15 cellular contexts compared by ENCODE assay signal in genomic region chr1:178932552-178932906, GRCh38.
DNase-seq lines count a peak whose midpoint lies in the region; ATAC-seq and TF ChIP-seq lines count a peak whose summit lies in the region.
"Had no signal": no experiment of that assay in that cellular context is flagged by ENCODE, and none has a peak within 500 bp of the region (broad histone marks: within the 10 kb centered on the region; RNA-seq: fewer than 3 reads in every experiment).

No MANE protein-coding gene starts in this region.

- H3K9ac ChIP-seq in rectal smooth muscle tissue (ENCODE audit: low read length), result no peak overlapping the region

- H3K4me1 ChIP-seq in heart left ventricle (peaks cover 0 to 62% (median 33%) of the 10 kb centered on the region in 12 donors), hepatocyte (ENCODE audit: insufficient read depth) (peaks cover 8% of the 10 kb centered on the region), rectal smooth muscle tissue (ENCODE audit: control insufficient read depth, insufficient read depth, low read length) (peaks cover 68% of the 10 kb centered on the region), vagina (peaks cover 40% of the 10 kb centered on the region), HAP-1 (peaks cover 13% of the 10 kb centered on the region)

- TF ChIP-seq CTCF in heart left ventricle (IDR thresholded peaks at IDR 0.05), result no peak
- no peak for TF ChIP-seq CTCF in hepatocyte (IDR thresholded peaks at IDR 0.05; ENCODE audit: poor library complexity)
- no peak for TF ChIP-seq CTCF in vagina (IDR thresholded peaks at IDR 0.05)

- DNase-seq in heart left ventricle, result no peak
- DNase-seq in Right ventricle myocardium inferior (ENCODE audit: missing footprints), result no peak
- DNase-seq in hepatocyte (ENCODE audit: low spot score), result no peak
- no peak for DNase-seq in vagina (ENCODE audit: extremely low spot score in 2 of 2)
- DNase-seq in AG08396 (ENCODE audit: low spot score), result no peak
- DNase-seq in medulla oblongata (ENCODE audit: extremely low spot score), result no peak
- no peak for DNase-seq in HAP-1 (ENCODE audit: low spot score in 2 of 2)
- DNase-seq: activated CD8-positive, alpha-beta T cell treated with anti-CD3 and anti-CD28 coated beads for 36 hours; activated effector memory CD4-positive, alpha-beta T cell treated with Interleukin-2 at 50 U/mL for 16 hours; NCI-H1694; NCI-H524 treated with DMSO at 0.1 percent for 48 hours; PC-3; stimulated activated naive CD4-positive, alpha-beta T cell treated with Interleukin-2 at 50 U/mL for 16 hours had no signal

- H3K27ac ChIP-seq in heart left ventricle (peak overlapping the region in 11 of 12 donors; percentile 62 to 92 (median 82)), hepatocyte (peak overlapping the region; percentile 78), rectal smooth muscle tissue (ENCODE audit: low read depth, low read length) (peak overlapping the region; percentile 90), vagina (peak overlapping the region; percentile 74)

- H3K4me3 ChIP-seq in heart left ventricle (no peak overlapping the region), hepatocyte (no peak overlapping the region), rectal smooth muscle tissue (ENCODE audit: low read length) (no peak overlapping the region), vagina (no peak overlapping the region), HAP-1 (no peak overlapping the region)
- H3K4me3 ChIP-seq: skin epidermis had no signal

- no peaks in the 10 kb centered on the region for H3K27me3 ChIP-seq in heart left ventricle
- H3K27me3 ChIP-seq in hepatocyte, result no peaks in the 10 kb centered on the region
- no peaks in the 10 kb centered on the region for H3K27me3 ChIP-seq in rectal smooth muscle tissue (ENCODE audit: control insufficient read depth, insufficient read depth, low read length)
- H3K27me3 ChIP-seq in vagina, result no peaks in the 10 kb centered on the region
- no peaks in the 10 kb centered on the region for H3K27me3 ChIP-seq in HAP-1 (ENCODE audit: low read depth)

- WGBS in heart left ventricle, 4 donors, result 72 to 76% (median 75%) methylated on average over 4 of the region's 4 CpGs
- 75% methylated on average over 4 of the region's 4 CpGs for WGBS in hepatocyte (ENCODE audit: low lambda C conversion rate, missing lambda C conversion rate)

- in situ Hi-C loops in HAP-1 (cut with MboI; ENCODE audit: low sequenced_read_pairs), result no loop called here

- no peak overlapping the region for H2AFZ ChIP-seq in hepatocyte

- no peak overlapping the region for H3K4me2 ChIP-seq in hepatocyte

- H3K36me3 ChIP-seq in heart left ventricle, result no peaks in the 10 kb centered on the region
- H3K36me3 ChIP-seq in hepatocyte (replicated peaks; ENCODE audit: insufficient read depth, low read depth), result no peaks in the 10 kb centered on the region
- no peaks in the 10 kb centered on the region for H3K36me3 ChIP-seq in rectal smooth muscle tissue (ENCODE audit: control insufficient read depth, insufficient read depth, low read length)
- H3K36me3 ChIP-seq in vagina, result no peaks in the 10 kb centered on the region
- no peaks in the 10 kb centered on the region for H3K36me3 ChIP-seq in HAP-1 (replicated peaks)

- no peaks in the 10 kb centered on the region for H4K20me1 ChIP-seq in hepatocyte (ENCODE audit: insufficient read depth, poor library complexity, severe bottlenecking)

- H3K9me3 ChIP-seq in heart left ventricle (no peaks in the 10 kb centered on the region), hepatocyte (ENCODE audit: low read depth) (no peaks in the 10 kb centered on the region), vagina (no peaks in the 10 kb centered on the region), HAP-1 (no peaks in the 10 kb centered on the region)

- no peaks in the 10 kb centered on the region for H3K9me2 ChIP-seq in hepatocyte (replicated peaks; ENCODE audit: insufficient read depth)

- intact Hi-C loops in heart left ventricle (cut with DNase I), result loop anchor here in 4 of 10 donors (2.0 to 5.0 kb wide), 2 partner anchors 60 to 62 kb away; partner anchors contain the start of gene ANGPTL1 (in 4 of the 4)
- intact Hi-C loops in Right ventricle myocardium inferior (cut with DNase I), result loop anchor here (2.0 to 5.0 kb wide), 2 partner anchors 64 to 630 kb away; no protein-coding TSS in a partner anchor
- intact Hi-C loops in vagina (cut with DNase I), result loop anchor here (10.0 kb wide), 1 partner anchor 838 kb away; the partner anchor contains the start of gene RASAL2

- no peak for TF ChIP-seq POLR2A in heart left ventricle (IDR thresholded peaks at IDR 0.05)
- TF ChIP-seq POLR2A in vagina (IDR thresholded peaks at IDR 0.05), result no peak

- no peaks in the 10 kb centered on the region for H3K79me2 ChIP-seq in hepatocyte

- peak in 2 of 4 donors; percentile 9 to 35 for ATAC-seq in heart left ventricle
- no peak for ATAC-seq in Right ventricle myocardium inferior
- ATAC-seq: activated CD8-positive, alpha-beta T cell treated with anti-CD3 and anti-CD28 coated beads for 36 hours; PC-3 had no signal
